In the genomic region with DNA sequence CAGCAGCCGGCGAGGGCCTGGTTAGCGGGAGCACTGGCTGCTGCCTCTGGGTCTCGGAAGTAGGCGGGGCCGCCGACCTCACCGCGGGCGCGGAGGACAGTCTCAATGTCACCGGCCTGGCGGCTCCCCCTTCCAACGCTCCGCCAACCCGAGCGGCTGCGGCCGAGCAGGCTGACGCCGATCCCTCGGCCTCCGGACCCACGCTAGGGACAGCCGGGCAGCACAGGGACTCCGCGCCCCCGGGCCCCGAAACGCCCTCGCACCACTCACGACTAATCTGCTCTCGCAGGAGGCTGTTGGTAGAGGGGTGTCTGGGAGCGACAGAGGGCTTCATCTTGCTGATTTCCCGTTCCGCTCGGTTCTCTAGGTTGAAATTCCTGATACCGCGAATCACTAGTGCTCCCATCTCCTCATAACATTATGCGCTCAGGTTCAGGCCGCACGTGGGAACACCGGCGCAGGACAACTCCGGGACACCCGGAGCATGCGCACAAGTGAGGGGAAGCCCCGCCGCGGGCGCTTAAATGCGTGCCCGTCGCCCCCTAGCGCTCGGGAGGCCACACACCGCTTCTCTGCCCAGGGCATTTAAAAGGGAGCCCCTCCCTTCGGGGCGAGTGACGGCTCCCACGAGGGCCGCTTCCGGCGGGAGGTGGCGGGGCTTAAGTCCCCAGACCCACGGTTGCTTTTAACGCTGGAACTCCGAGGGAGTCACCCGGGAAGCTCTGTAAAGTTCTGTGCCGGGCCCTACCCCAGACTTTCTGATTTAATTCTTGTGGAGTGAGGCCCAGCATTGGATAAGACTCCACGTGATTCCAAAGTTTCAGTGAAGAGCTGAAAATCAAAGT, we compare ENCODE assay signal across 8 cellular contexts.
DNase-seq lines count a peak whose midpoint lies in the region; ATAC-seq, FAIRE-seq and TF ChIP-seq lines count a peak whose summit lies in the region.

A gene (minus strand): TSS at position 496 of the 845 bp plus-strand sequence. CDS start 90 bp downstream, at position 406.

- peak within 1 kb of the TSS; percentile 91 for H3K4me3 Mint-ChIP-seq in nephron progenitor cell
- H3K4me3 Mint-ChIP-seq in stimulated activated naive CD8-positive, alpha-beta T cell treated with anti-CD3 and anti-CD28 coated beads, Interleukin-15, amount 100 ng/mL, for 72 hours, result peak within 1 kb of the TSS; percentile 84 to 88

- no peaks in the 10 kb centered on the region for H3K9me3 Mint-ChIP-seq in nephron progenitor cell
- H3K9me3 Mint-ChIP-seq in stimulated activated naive CD8-positive, alpha-beta T cell treated with anti-CD3 and anti-CD28 coated beads, Interleukin-15, amount 100 ng/mL, for 72 hours, result no peaks in the 10 kb centered on the region

- FAIRE-seq in H54 (lab: Jason Lieb, UNC), result peak; percentile 36

- peak; percentile 73 for DNase-seq in H54 (ENCODE audit: insufficient read length, low spot score)
- peak; percentile 94 for DNase-seq in LoVo (ENCODE audit: low spot score)
- DNase-seq in RWPE2 (ENCODE audit: low spot score), result peak; percentile 92
- DNase-seq in activated T-helper 9 cell treated with anti-CD3 and anti-CD28 coated beads, Interleukin-2, amount 50 U/mL, for 16 hours (ENCODE audit: low read depth), result peak; percentile 93
- DNase-seq in fibroblast of pulmonary artery (ENCODE audit: low read depth), result peak; percentile 95
- peak; percentile 96 for DNase-seq in nephron progenitor cell
- peak; percentile 93 to 95 for DNase-seq in stimulated activated naive CD8-positive, alpha-beta T cell treated with anti-CD3 and anti-CD28 coated beads, Interleukin-15, amount 100 ng/mL, for 72 hours

- peak; percentile 45 for TF ChIP-seq POLR2A in H54 (IDR thresholded peaks at IDR 0.05; ENCODE audit: low read depth, low read length)

- peak within 1 kb of the TSS; percentile 66 for H3K4me3 ChIP-seq in RWPE2 (ENCODE audit: severe bottlenecking)
- H3K4me3 ChIP-seq in fibroblast of pulmonary artery (replicated peaks; ENCODE audit: low read depth, low read length), result peak within 1 kb of the TSS; percentile 88

- peak within 1 kb of the TSS; percentile 98 for H3K27ac Mint-ChIP-seq in nephron progenitor cell
- H3K27ac Mint-ChIP-seq in stimulated activated naive CD8-positive, alpha-beta T cell treated with anti-CD3 and anti-CD28 coated beads, Interleukin-15, amount 100 ng/mL, for 72 hours, result peak within 1 kb of the TSS; percentile 92 to 95

- peak within 1 kb of the TSS; percentile 69 for H3K27ac ChIP-seq in RWPE2 (ENCODE audit: poor library complexity, severe bottlenecking)

- peak within 1 kb of the TSS; percentile 86 for H3K9ac ChIP-seq in ES-I3 (ENCODE audit: low read depth, low read length)

- H3K4me1 Mint-ChIP-seq in nephron progenitor cell, result peaks cover 22% of the 10 kb centered on the region
- H3K4me1 Mint-ChIP-seq in stimulated activated naive CD8-positive, alpha-beta T cell treated with anti-CD3 and anti-CD28 coated beads, Interleukin-15, amount 100 ng/mL, for 72 hours, result peaks cover 21% of the 10 kb centered on the region

- H3K9me3 ChIP-seq in ES-I3 (ENCODE audit: control insufficient read depth, insufficient read depth, low read length), result no peaks in the 10 kb centered on the region
- no peaks in the 10 kb centered on the region for H3K9me3 ChIP-seq in RWPE2 (ENCODE audit: severe bottlenecking)

- peaks cover 12% of the 10 kb centered on the region for H3K36me3 Mint-ChIP-seq in nephron progenitor cell (ENCODE audit: low read depth)

- H3K4me1 ChIP-seq in ES-I3 (ENCODE audit: insufficient read depth, low read length) (no peaks in the 10 kb centered on the region), RWPE2 (ENCODE audit: insufficient read depth, poor library complexity, severe bottlenecking) (peaks cover 15% of the 10 kb centered on the region)

- H3K27me3 ChIP-seq in RWPE2 (ENCODE audit: insufficient read depth, poor library complexity, severe bottlenecking), result peaks cover 6% of the 10 kb centered on the region

- peak; percentile 92 for ATAC-seq in RWPE2 (ENCODE audit: low read depth)
- peak; percentile 92 for ATAC-seq in stimulated activated naive CD8-positive, alpha-beta T cell treated with anti-CD3 and anti-CD28 coated beads, Interleukin-15, amount 100 ng/mL, for 72 hours

- TF ChIP-seq CTCF in RWPE2 (IDR thresholded peaks at IDR 0.05; ENCODE audit: poor library complexity, severe bottlenecking) (peak; percentile 96), fibroblast of pulmonary artery (IDR thresholded peaks at IDR 0.05; ENCODE audit: low read length, missing control alignments) (peak; percentile 78), nephron progenitor cell (IDR thresholded peaks at IDR 0.05) (peak; percentile 90)

- peaks cover 3% of the 10 kb centered on the region; the same call in 1 of the 2 replicates for H3K36me3 ChIP-seq in ES-I3 (ENCODE audit: insufficient read depth, low read length)
- peaks cover 37% of the 10 kb centered on the region for H3K36me3 ChIP-seq in RWPE2 (ENCODE audit: low read depth)

- H3K27me3 Mint-ChIP-seq in nephron progenitor cell (ENCODE audit: low read depth, poor library complexity), result no peaks in the 10 kb centered on the region
- peaks cover 6% of the 10 kb centered on the region for H3K27me3 Mint-ChIP-seq in stimulated activated naive CD8-positive, alpha-beta T cell treated with anti-CD3 and anti-CD28 coated beads, Interleukin-15, amount 100 ng/mL, for 72 hours

Comparison
In these comparisons a context has a peak if more than half of its experiments do, and no peak if none do; other contexts are left out.
1. Peak in every context shown above with its lines: DNase-seq, ATAC-seq, H3K4me3 ChIP-seq and H3K27ac ChIP-seq.